29 cellular contexts compared by ENCODE assay signal in genomic region chr9:130632081-130632710, GRCh38. TPM values are rescaled to one million over a fixed set of nuclear protein-coding genes. Genes with fewer than 3 reads are reported as not detected.
"Had no signal": no experiment of that assay in that cellular context is flagged by ENCODE, and none has a peak within 500 bp of the region (broad histone marks: within the 10 kb centered on the region; RNA-seq: fewer than 3 reads in every experiment).

No MANE protein-coding gene starts in this region.

- H3K4me1 ChIP-seq: ascending aorta, body of pancreas had no signal

- H3K27ac ChIP-seq: ascending aorta, body of pancreas had no signal

- DNase-seq: activated B cell treated with CpG ODN at 0.5 μM for 24 hours; activated CD4-positive, alpha-beta T cell treated with anti-CD3 and anti-CD28 coated beads for 1 hour; activated CD4-positive, alpha-beta T cell treated with anti-CD3 and anti-CD28 coated beads, Interleukin-2, amount 10 ng/mL, durations not matched to agents 24 days and 14 days; activated CD4-positive, alpha-beta T cell treated with anti-CD3 and anti-CD28 coated beads, Interleukin-2, amount 50 U/mL, for 48 hours; activated CD8-positive, alpha-beta memory T cell treated with anti-CD3 and anti-CD28 coated beads, Interleukin-2, amount 10 ng/mL, durations not matched to agents 7 days and 5 days; activated naive CD8-positive, alpha-beta T cell treated with anti-CD3 and anti-CD28 coated beads, Interleukin-2, amount 50 U/mL, for 24 hours; activated T-cell treated with anti-CD3 and anti-CD28 coated beads, Interleukin-2, amount 50 U/mL, for 48 hours; amniotic stem cell; body of pancreas; central memory CD4-positive, alpha-beta T cell; Karpas-422; NCI-H1105 treated with DMSO at 0.1 percent for 48 hours; NCI-H1436 treated with DMSO at 0.1 percent for 48 hours; NCI-H187 treated with DMSO at 0.1 percent for 48 hours; NCI-H2081 treated with DMSO at 0.1 percent for 48 hours; NCI-H2227 treated with DMSO at 0.1 percent for 48 hours; NCI-H446 treated with DMSO at 0.1 percent for 48 hours; NCI-H524 treated with DMSO at 0.1 percent for 48 hours; NCI-H774; OCI-M1; RPMI8226; SHP77 treated with DMSO at 0.1 percent for 48 hours; T-helper 17 cell; T-helper 9 cell had no signal

- H3K9me3 Mint-ChIP-seq: activated B cell treated with CpG ODN at 0.5 μM for 24 hours; activated CD4-positive, alpha-beta T cell treated with anti-CD3 and anti-CD28 coated beads, Interleukin-2, amount 10 ng/mL, durations not matched to agents 24 days and 14 days; activated naive CD4-positive, alpha-beta T cell treated with anti-CD3 and anti-CD28 coated beads, Interleukin-2, amount 50 U/mL, for 24 hours; activated naive CD8-positive, alpha-beta T cell treated with anti-CD3 and anti-CD28 coated beads, Interleukin-2, amount 50 U/mL, for 24 hours; activated T-helper 17 cell treated with anti-CD3 and anti-CD28 coated beads, Interleukin-2, amount 50 U/mL, for 72 hours had no signal

- ATAC-seq: activated CD8-positive, alpha-beta memory T cell treated with anti-CD3 and anti-CD28 coated beads, Interleukin-2, amount 10 ng/mL, durations not matched to agents 7 days and 5 days; activated naive CD8-positive, alpha-beta T cell treated with anti-CD3 and anti-CD28 coated beads, Interleukin-2, amount 50 U/mL, for 24 hours; activated T-helper 17 cell treated with anti-CD3 and anti-CD28 coated beads, Interleukin-2, amount 50 U/mL, for 72 hours; body of pancreas; Panc1; T-helper 17 cell had no signal

- H3K4me1 Mint-ChIP-seq: activated B cell treated with CpG ODN at 0.5 μM for 24 hours; activated CD4-positive, alpha-beta T cell treated with anti-CD3 and anti-CD28 coated beads, Interleukin-2, amount 10 ng/mL, durations not matched to agents 24 days and 14 days; activated CD8-positive, alpha-beta memory T cell treated with anti-CD3 and anti-CD28 coated beads, Interleukin-2, amount 10 ng/mL, durations not matched to agents 7 days and 5 days; activated naive CD4-positive, alpha-beta T cell treated with anti-CD3 and anti-CD28 coated beads, Interleukin-2, amount 50 U/mL, for 24 hours; activated naive CD8-positive, alpha-beta T cell treated with anti-CD3 and anti-CD28 coated beads, Interleukin-2, amount 50 U/mL, for 24 hours; activated T-helper 17 cell treated with anti-CD3 and anti-CD28 coated beads, Interleukin-2, amount 50 U/mL, for 72 hours had no signal

- H3K4me3 Mint-ChIP-seq: activated B cell treated with CpG ODN at 0.5 μM for 24 hours; activated CD4-positive, alpha-beta T cell treated with anti-CD3 and anti-CD28 coated beads, Interleukin-2, amount 10 ng/mL, durations not matched to agents 24 days and 14 days; activated CD8-positive, alpha-beta memory T cell treated with anti-CD3 and anti-CD28 coated beads, Interleukin-2, amount 10 ng/mL, durations not matched to agents 7 days and 5 days; activated naive CD4-positive, alpha-beta T cell treated with anti-CD3 and anti-CD28 coated beads, Interleukin-2, amount 50 U/mL, for 24 hours; activated naive CD8-positive, alpha-beta T cell treated with anti-CD3 and anti-CD28 coated beads, Interleukin-2, amount 50 U/mL, for 24 hours; activated T-helper 17 cell treated with anti-CD3 and anti-CD28 coated beads, Interleukin-2, amount 50 U/mL, for 72 hours; T-helper 17 cell had no signal

- H3K27me3 ChIP-seq: ascending aorta, body of pancreas had no signal

- H3K9me3 ChIP-seq: ascending aorta, body of pancreas had no signal

- H3K27ac Mint-ChIP-seq: activated B cell treated with CpG ODN at 0.5 μM for 24 hours; activated CD4-positive, alpha-beta T cell treated with anti-CD3 and anti-CD28 coated beads, Interleukin-2, amount 10 ng/mL, durations not matched to agents 24 days and 14 days; activated CD8-positive, alpha-beta memory T cell treated with anti-CD3 and anti-CD28 coated beads, Interleukin-2, amount 10 ng/mL, durations not matched to agents 7 days and 5 days; activated naive CD4-positive, alpha-beta T cell treated with anti-CD3 and anti-CD28 coated beads, Interleukin-2, amount 50 U/mL, for 24 hours; activated naive CD8-positive, alpha-beta T cell treated with anti-CD3 and anti-CD28 coated beads, Interleukin-2, amount 50 U/mL, for 24 hours; activated T-helper 17 cell treated with anti-CD3 and anti-CD28 coated beads, Interleukin-2, amount 50 U/mL, for 72 hours; T-helper 17 cell had no signal

- H3K27me3 Mint-ChIP-seq: activated B cell treated with CpG ODN at 0.5 μM for 24 hours; activated CD4-positive, alpha-beta T cell treated with anti-CD3 and anti-CD28 coated beads, Interleukin-2, amount 10 ng/mL, durations not matched to agents 24 days and 14 days; activated CD8-positive, alpha-beta memory T cell treated with anti-CD3 and anti-CD28 coated beads, Interleukin-2, amount 10 ng/mL, durations not matched to agents 7 days and 5 days; activated naive CD4-positive, alpha-beta T cell treated with anti-CD3 and anti-CD28 coated beads, Interleukin-2, amount 50 U/mL, for 24 hours; activated naive CD8-positive, alpha-beta T cell treated with anti-CD3 and anti-CD28 coated beads, Interleukin-2, amount 50 U/mL, for 24 hours; activated T-helper 17 cell treated with anti-CD3 and anti-CD28 coated beads, Interleukin-2, amount 50 U/mL, for 72 hours; T-helper 17 cell had no signal

- H3K4me3 ChIP-seq: ascending aorta, body of pancreas had no signal

RNA-seq across cellular contexts. Expression of gene PRDM12, which starts 32.2 kb away (rescaled TPM):
- total RNA-seq: activated B cell treated with CpG ODN at 0.5 μM for 24 hours, ascending aorta, body of pancreas, bronchial epithelial cell, T-helper 17 cell had no signal
